In the genomic region with DNA sequence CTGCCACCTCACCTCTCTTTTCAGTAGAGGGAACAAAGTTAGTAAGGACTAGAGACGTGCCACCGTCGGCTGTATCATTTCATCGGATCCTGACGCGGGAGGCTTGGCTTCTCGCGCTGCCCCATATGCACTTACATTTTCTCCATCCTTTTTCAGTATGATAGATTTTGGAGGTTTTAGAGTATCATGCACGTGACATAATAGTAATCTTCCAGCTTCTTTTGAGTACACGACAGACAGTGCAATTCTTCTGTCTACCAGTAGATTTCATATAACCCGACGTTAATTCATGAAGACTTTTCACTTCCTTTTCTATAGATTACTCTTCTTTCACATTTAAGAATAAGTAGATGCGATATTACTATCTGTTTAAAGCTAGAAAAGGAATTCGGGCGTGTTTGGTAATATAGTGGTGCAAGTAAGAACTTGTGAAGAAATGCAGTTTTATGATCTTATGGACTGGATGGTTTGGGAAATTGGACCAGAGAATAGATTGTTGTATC, we compare ENCODE assay signal across 8 cellular contexts. TPM values are rescaled to one million over a fixed set of nuclear protein-coding genes. Genes with fewer than 3 reads are reported as not detected.
DNase-seq lines count a peak whose midpoint lies in the region; ATAC-seq and TF ChIP-seq lines count a peak whose summit lies in the region.

No MANE protein-coding gene starts in this region.

- DNase-seq in SKM-1 treated with dmso at 0.1 percent for 144 hours (lab: John Stamatoyannopoulos, UW; ENCODE audit: unreplicated experiment): peak; percentile 14
- DNase-seq in SKM-1 (lab: John Stamatoyannopoulos, UW; ENCODE audit: unreplicated experiment): no peak
- peak; percentile 29 for DNase-seq in SIG-M5 treated with dmso at 0.1 percent for 504 hours (lab: John Stamatoyannopoulos, UW; ENCODE audit: unreplicated experiment)
- peak; percentile 8 for DNase-seq in fibroblast of mammary gland (ENCODE audit: low read depth)
- no peak for DNase-seq in retinal pigment epithelial cell (ENCODE audit: low read depth)
- no peak for DNase-seq in NCI-H2029 (lab: John Stamatoyannopoulos, UW)
- no peak for DNase-seq in putamen (ENCODE audit: low spot score)

- no peak for ATAC-seq in esophagus mucosa

- H3K4me3 ChIP-seq in fibroblast of mammary gland (ENCODE audit: control insufficient read depth, low read depth, low read length): peak overlapping the region; percentile 44
- peak overlapping the region; percentile 65 for H3K4me3 ChIP-seq in retinal pigment epithelial cell (ENCODE audit: low read length)

- no peak for TF ChIP-seq CTCF in fibroblast of mammary gland (conservative IDR thresholded peaks at IDR 0.05; ENCODE audit: control insufficient read depth, insufficient read depth, low read depth, low read length)
- no peak for TF ChIP-seq CTCF in retinal pigment epithelial cell (conservative IDR thresholded peaks at IDR 0.05; ENCODE audit: low read depth, low read length)

RNA-seq across cellular contexts. Expression of gene CDS1, which starts 1.0 kb away (rescaled TPM):
- total RNA-seq in esophagus mucosa: 19.6 TPM

Comparison
In these comparisons a context has a peak if more than half of its experiments do, and no peak if none do; other contexts are left out.
1. DNase-seq: peak in SKM-1 treated with dmso at 0.1 percent for 144 hours (single experiment), SIG-M5 treated with dmso at 0.1 percent for 504 hours (single experiment) and fibroblast of mammary gland (single experiment); none in SKM-1 (single experiment), retinal pigment epithelial cell (single experiment), NCI-H2029 (single experiment) and putamen (single experiment).